In the genomic region with DNA sequence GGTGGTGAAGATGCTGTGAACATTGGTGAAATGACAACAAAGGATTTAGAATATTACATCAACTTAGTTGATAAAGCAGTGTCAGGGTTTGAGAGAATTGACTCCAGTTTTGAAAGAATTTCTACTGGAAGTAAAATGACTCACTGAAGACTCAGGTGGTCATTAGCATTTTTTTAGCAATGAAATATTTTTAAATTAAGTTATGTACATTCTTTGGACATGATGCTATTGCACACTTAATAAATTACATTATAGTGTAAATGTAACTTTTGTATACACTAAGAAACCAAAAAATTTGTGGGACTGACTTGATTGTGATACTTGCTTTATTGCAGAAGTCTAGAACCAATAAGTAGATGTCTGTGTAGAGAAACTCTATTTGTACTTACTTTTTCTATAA, we compare ENCODE assay signal across 18 cellular contexts. TPM values are rescaled to one million over a fixed set of nuclear protein-coding genes. Genes with fewer than 3 reads are reported as not detected.
DNase-seq lines count a peak whose midpoint lies in the region; ATAC-seq, FAIRE-seq and TF ChIP-seq lines count a peak whose summit lies in the region.
"Had no signal": no experiment of that assay in that cellular context is flagged by ENCODE, and none has a peak within 500 bp of the region (broad histone marks: within the 10 kb centered on the region; RNA-seq: fewer than 3 reads in every experiment).

No MANE protein-coding gene starts in this region.

- no peaks in the 10 kb centered on the region for H3K9me2 ChIP-seq in SK-N-SH

- H2AFZ ChIP-seq in SK-N-SH (ENCODE audit: low read depth): no peak overlapping the region
- H2AFZ ChIP-seq: PC-9 had no signal

- no peak for TF ChIP-seq EP300 in SK-N-SH (IDR thresholded peaks at IDR 0.05; ENCODE audit: borderline replicate concordance in 1 of 2, low read depth in 1 of 2, low read length in 1 of 2)

- H4K20me1 ChIP-seq in SK-N-SH (ENCODE audit: insufficient read depth): no peaks in the 10 kb centered on the region

- in situ Hi-C loops in HAP-1 (cut with MboI; ENCODE audit: low sequenced_read_pairs): no loop called here

- H3K4me2 ChIP-seq in SK-N-SH: 0 out of 2 replicates have a peak overlapping the region, but pooled peaks have one; percentile 2
- H3K4me2 ChIP-seq: KMS-11, PC-9 had no signal

- no peaks in the 10 kb centered on the region for H3K27me3 ChIP-seq in SK-N-SH (ENCODE audit: insufficient read depth)
- no peaks in the 10 kb centered on the region for H3K27me3 ChIP-seq in HAP-1 (ENCODE audit: low read depth)

- no peak for TF ChIP-seq POLR2A in H54 (IDR thresholded peaks at IDR 0.05; ENCODE audit: low read depth, low read length)

- DNase-seq in H54 (ENCODE audit: insufficient read length, low spot score): no peak
- no peak for DNase-seq in SK-N-SH
- DNase-seq in epithelial cell of esophagus (ENCODE audit: low read depth): peak; percentile 6
- no peak for DNase-seq in HAP-1 (ENCODE audit: low spot score in 2 of 2)
- no peak for DNase-seq in NCI-H510A treated with DMSO at 0.1 percent for 48 hours (lab: John Stamatoyannopoulos, UW)
- DNase-seq in stimulated activated CD4-positive, alpha-beta T cell treated with anti-CD3 and anti-CD28 coated beads, Interleukin-2, amount 100 ng/mL, for 48 hours: no peak
- DNase-seq: DMS79 treated with DMSO at 0.1 percent for 48 hours, GDM1, NCI-H1417, NCI-H187, NCI-H2107, NCI-H510A, NCI-H82, PC-9, SIG-M5 had no signal

- peak; percentile 48 for FAIRE-seq in H54 (lab: Jason Lieb, UNC)

- POLR2A ChIA-PET in SK-N-SH (lab: Yijun Ruan, JAX): no interaction called here

- H3K9me3 ChIP-seq in SK-N-SH (no peaks in the 10 kb centered on the region), HAP-1 (no peaks in the 10 kb centered on the region)

- H3K4me3 ChIP-seq in SK-N-SH (ENCODE audit: low read depth in 2 of 2, low read length in 1 of 2) (no peak overlapping the region), epithelial cell of esophagus (ENCODE audit: low read length) (no peak overlapping the region), HAP-1 (no peak overlapping the region)
- H3K4me3 ChIP-seq: PC-9 had no signal

- H3K9ac ChIP-seq in SK-N-SH: no peak overlapping the region
- H3K9ac ChIP-seq: KMS-11 had no signal

- CTCF ChIA-PET in SK-N-SH (lab: Yijun Ruan, JAX): no interaction called here

- H3K79me2 ChIP-seq in SK-N-SH (ENCODE audit: insufficient read depth): no peaks in the 10 kb centered on the region; the same call in 1 of the 2 replicates

- H3F3A ChIP-seq in SK-N-SH (replicated peaks; ENCODE audit: insufficient read depth): peaks cover 4% of the 10 kb centered on the region

- no peak overlapping the region for H3K27ac ChIP-seq in SK-N-SH (ENCODE audit: low read depth in 2 of 2, low read length in 1 of 2)
- H3K27ac ChIP-seq: KMS-11, PC-9, RWPE1 had no signal

- H3K4me1 ChIP-seq in SK-N-SH (ENCODE audit: control insufficient read depth in 1 of 2, insufficient read depth in 2 of 2, low read depth in 1 of 2, low read length in 1 of 2) (peaks cover 0 to 5% of the 10 kb centered on the region in 2 experiments; a peak in 1 of 4 replicates), HAP-1 (no peaks in the 10 kb centered on the region)

- peaks cover 66 to 84% of the 10 kb centered on the region in 2 experiments for H3K36me3 ChIP-seq in SK-N-SH (replicated peaks in 1 of 2; ENCODE audit: control insufficient read depth in 1 of 2, insufficient read depth in 2 of 2, low read length in 1 of 2)
- peaks cover 58% of the 10 kb centered on the region for H3K36me3 ChIP-seq in HAP-1 (replicated peaks)

- TF ChIP-seq RAD21 in SK-N-SH (IDR thresholded peaks at IDR 0.05; ENCODE audit: low read length): no peak

- TF ChIP-seq CTCF in SK-N-SH (IDR thresholded peaks at IDR 0.05): no peak
- TF ChIP-seq CTCF in epithelial cell of esophagus (IDR thresholded peaks at IDR 0.05; ENCODE audit: insufficient read depth, low read depth, low read length, missing control alignments): no peak

- ATAC-seq in HG02973 (IDR thresholded peaks at IDR 0.05; ENCODE audit: unreplicated experiment): no peak

TF ChIP-seq in SK-N-SH, 30 proteins besides CTCF, POLR2A, EP300 and RAD21:
- 0 out of 2 replicates have a peak, but pooled peaks have one; percentile 6 for TF ChIP-seq JUND (IDR thresholded peaks at IDR 0.05)
- no peak for TF ChIP-seq CHD2 (IDR thresholded peaks at IDR 0.05; ENCODE audit: low read length, partially characterized antibody)
- TF ChIP-seq FOSL2 (IDR thresholded peaks at IDR 0.05; ENCODE audit: borderline replicate concordance, low read depth): peak; percentile 23; the same call in 1 of the 2 replicates
TF ChIP-seq in SK-N-SH: peak in this region for 2.

RNA-seq across cellular contexts. Expression of a gene that starts 57.0 kb away (rescaled TPM):
- polyA plus RNA-seq in SK-N-SH (2012; rRNA removed): 25.6 and 38.8 TPM in 2 replicates
- 41.4 and 46.9 TPM in 2 replicates for polyA plus RNA-seq in SK-N-SH (2012; cell fraction: cytosol; rRNA removed)
- polyA plus RNA-seq in SK-N-SH (2012; cell fraction: nucleus; rRNA removed): 13.3 and 32.7 TPM in 2 replicates
